ENCODE assay signal across 18 cellular contexts in the genomic region with DNA sequence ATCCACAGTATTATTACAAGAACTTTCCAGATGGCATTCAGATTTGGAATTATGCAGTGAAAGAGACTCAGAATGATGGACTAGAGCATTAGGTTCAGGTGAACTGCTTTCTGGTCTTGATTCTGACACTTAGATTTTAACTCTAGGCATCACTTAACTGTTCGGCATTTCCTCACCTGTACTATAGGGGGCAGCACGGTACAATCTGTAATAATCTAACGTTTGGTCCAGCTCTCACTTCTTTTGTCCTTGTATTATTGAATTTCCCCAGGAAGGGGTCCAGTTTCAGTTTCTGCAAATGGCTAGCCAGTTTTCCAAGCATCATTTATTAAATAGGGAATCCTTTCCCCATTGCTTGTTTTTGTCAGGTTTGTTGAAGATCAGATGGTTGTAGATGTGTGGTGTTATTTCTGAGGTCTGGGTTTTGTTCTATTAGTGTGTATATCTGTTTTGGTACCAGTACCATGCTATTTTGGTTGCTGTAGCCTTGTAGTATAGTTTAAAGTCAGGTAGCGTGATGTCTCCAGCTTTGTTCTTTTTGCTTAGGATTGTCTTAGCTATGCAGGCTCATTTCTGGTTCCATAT. TPM values are rescaled to one million over a fixed set of nuclear protein-coding genes. Genes with fewer than 3 reads are reported as not detected.
DNase-seq lines count a peak whose midpoint lies in the region; ATAC-seq and TF ChIP-seq lines count a peak whose summit lies in the region.
"Not testable (repeated sequence)": the region's sequence is repeated elsewhere in the genome, so short reads cannot be mapped to it uniquely, and the experiment has no call there.
"Had no signal": no experiment of that assay in that cellular context is flagged by ENCODE, and none has a peak within 500 bp of the region (broad histone marks: within the 10 kb centered on the region; RNA-seq: fewer than 3 reads in every experiment).

No MANE protein-coding gene starts in this region.

- not testable (repeated sequence) for H3K9me3 Mint-ChIP-seq in activated naive CD4-positive, alpha-beta T cell treated with anti-CD3 and anti-CD28 coated beads for 36 hours; neural crest cell

- DNase-seq in BE2C; neural crest cell (ENCODE audit: low read depth, low spot score): not testable (repeated sequence)
- DNase-seq in NCI-H2171 treated with DMSO at 0.1 percent for 48 hours (lab: John Stamatoyannopoulos, UW) (peak; percentile 2), RPMI8226 (peak; percentile 37), foreskin keratinocyte (peak in 1 of 2 donors; percentile 5)
- peak; percentile 11 for DNase-seq in activated naive CD4-positive, alpha-beta T cell treated with anti-CD3 and anti-CD28 coated beads for 36 hours

- intact Hi-C loops in activated naive CD4-positive, alpha-beta T cell treated with anti-CD3 and anti-CD28 coated beads for 36 hours (cut with micrococcal nuclease): loop anchor here (1.0 to 5.0 kb wide), 3 partner anchors 227 to 581 kb away; no protein-coding TSS in a partner anchor

- not testable (repeated sequence) for H3K4me1 ChIP-seq in BE2C, foreskin keratinocyte

- not testable (repeated sequence) for H3K27ac Mint-ChIP-seq in activated naive CD4-positive, alpha-beta T cell treated with anti-CD3 and anti-CD28 coated beads for 36 hours; neural crest cell (ENCODE audit: unreplicated experiment)

- H3K9me3 ChIP-seq in BE2C: not testable (repeated sequence)

- H3K36me3 Mint-ChIP-seq in activated naive CD4-positive, alpha-beta T cell treated with anti-CD3 and anti-CD28 coated beads for 36 hours (ENCODE audit: low read depth); neural crest cell (ENCODE audit: low read depth): not testable (repeated sequence)

- H3K27ac ChIP-seq in foreskin keratinocyte: not testable (repeated sequence)

- H3K4me3 Mint-ChIP-seq in activated naive CD4-positive, alpha-beta T cell treated with anti-CD3 and anti-CD28 coated beads for 36 hours; neural crest cell: not testable (repeated sequence)

- CTCF ChIA-PET in activated naive CD4-positive, alpha-beta T cell treated with anti-CD3 and anti-CD28 coated beads for 36 hours (lab: Charles Lee): interaction anchor here (0.6 to 1.4 kb wide), 3 partner anchors 9 to 1273 kb away, joined by 3 to 4 read pairs (median 3); partner anchors contain the start of gene KRTAP19-4

- peak; percentile 49 for ATAC-seq in foreskin keratinocyte

- not testable (repeated sequence) for H3K36me3 ChIP-seq in BE2C

- not testable (repeated sequence) for H3K4me1 Mint-ChIP-seq in activated naive CD4-positive, alpha-beta T cell treated with anti-CD3 and anti-CD28 coated beads for 36 hours (ENCODE audit: low read depth); neural crest cell

- H3K4me3 ChIP-seq in BE2C (ENCODE audit: low read depth, low read length): not testable (repeated sequence)

- not testable (repeated sequence) for H3K27me3 ChIP-seq in BE2C, foreskin keratinocyte

- TF ChIP-seq CTCF in BE2C (IDR thresholded peaks at IDR 0.05; ENCODE audit: low read depth, low read length): peak; percentile 30; the same call in 1 of the 2 replicates
- peak; percentile 47 for TF ChIP-seq CTCF in GM12873 (IDR thresholded peaks at IDR 0.05; ENCODE audit: insufficient read depth, low read depth, low read length, missing control alignments)
- TF ChIP-seq CTCF in LNCAP (IDR thresholded peaks at IDR 0.05): peak; percentile 73
- TF ChIP-seq CTCF in foreskin keratinocyte (conservative IDR thresholded peaks at IDR 0.05): peak; percentile 76
- TF ChIP-seq CTCF in neural crest cell (conservative IDR thresholded peaks at IDR 0.05): peak; percentile 58

- not testable (repeated sequence) for H3K27me3 Mint-ChIP-seq in activated naive CD4-positive, alpha-beta T cell treated with anti-CD3 and anti-CD28 coated beads for 36 hours (ENCODE audit: low read depth); neural crest cell (ENCODE audit: low read depth)

RNA-seq across cellular contexts. Expression of gene KRTAP19-5, which starts 3.8 kb away (rescaled TPM):
- polyA plus RNA-seq in BE2C (2012; ENCODE audit: insufficient read depth, insufficient read length, low read depth): not detected
- not detected for total RNA-seq in activated naive CD4-positive, alpha-beta T cell treated with anti-CD3 and anti-CD28 coated beads for 36 hours
- total RNA-seq in foreskin keratinocyte (not detected in 2 replicates), neural crest cell (not detected in 2 replicates)
- not detected in 2 replicates for polyA plus RNA-seq in foreskin keratinocyte
- total RNA-seq: gastroesophageal sphincter, IMR-90, left ventricle myocardium superior, right atrium auricular region, Right ventricle myocardium inferior, T-cell, vagina had no signal
- polyA plus RNA-seq: A549, esophagus, IMR-90 had no signal

RNA-seq across cellular contexts. Expression of gene KRTAP19-4, which starts 8.7 kb away (rescaled TPM):
- polyA plus RNA-seq in BE2C (2012; ENCODE audit: insufficient read depth, insufficient read length, low read depth): not detected
- not detected for total RNA-seq in activated naive CD4-positive, alpha-beta T cell treated with anti-CD3 and anti-CD28 coated beads for 36 hours
- total RNA-seq in foreskin keratinocyte (not detected in 2 replicates), neural crest cell (not detected in 2 replicates)
- polyA plus RNA-seq in foreskin keratinocyte: not detected in 2 replicates
- total RNA-seq: dorsolateral prefrontal cortex, gastroesophageal sphincter, IMR-90, left ventricle myocardium superior, right atrium auricular region, Right ventricle myocardium inferior, T-cell, vagina had no signal
- polyA plus RNA-seq: A549, esophagus, IMR-90 had no signal

RNA-seq across cellular contexts. Expression of gene KRTAP19-3, which starts 13.9 kb away (rescaled TPM):
- not detected for polyA plus RNA-seq in BE2C (2012; ENCODE audit: insufficient read depth, insufficient read length, low read depth)
- not detected for total RNA-seq in activated naive CD4-positive, alpha-beta T cell treated with anti-CD3 and anti-CD28 coated beads for 36 hours
- total RNA-seq in foreskin keratinocyte: not detected in 2 replicates
- not detected in 2 replicates for polyA plus RNA-seq in foreskin keratinocyte
- not detected in 2 replicates for total RNA-seq in neural crest cell
- total RNA-seq: dorsolateral prefrontal cortex, IMR-90, left ventricle myocardium superior, right atrium auricular region, Right ventricle myocardium inferior, T-cell, vagina had no signal
- polyA plus RNA-seq: A549, esophagus, IMR-90 had no signal

RNA-seq across cellular contexts. Expression of gene KRTAP19-2, which starts 18.5 kb away (rescaled TPM):
- polyA plus RNA-seq in BE2C (2012; ENCODE audit: insufficient read depth, insufficient read length, low read depth): not detected
- total RNA-seq in activated naive CD4-positive, alpha-beta T cell treated with anti-CD3 and anti-CD28 coated beads for 36 hours: not detected
- not detected in 2 replicates for total RNA-seq in foreskin keratinocyte
- not detected in 2 replicates for polyA plus RNA-seq in foreskin keratinocyte
- total RNA-seq in neural crest cell: not detected in 2 replicates
- total RNA-seq: dorsolateral prefrontal cortex, gastroesophageal sphincter, IMR-90, left ventricle myocardium superior, right atrium auricular region, Right ventricle myocardium inferior, T-cell, vagina had no signal
- polyA plus RNA-seq: A549, esophagus, IMR-90 had no signal

RNA-seq across cellular contexts. Expression of gene KRTAP19-1, which starts 25.5 kb away (rescaled TPM):
- polyA plus RNA-seq in BE2C (2012; ENCODE audit: insufficient read depth, insufficient read length, low read depth): 0.93 TPM
- not detected for total RNA-seq in activated naive CD4-positive, alpha-beta T cell treated with anti-CD3 and anti-CD28 coated beads for 36 hours
- total RNA-seq in foreskin keratinocyte (not detected in 2 replicates), neural crest cell (not detected in 2 replicates)
- not detected in 2 replicates for polyA plus RNA-seq in foreskin keratinocyte
- total RNA-seq: dorsolateral prefrontal cortex, gastroesophageal sphincter, IMR-90, left ventricle myocardium superior, right atrium auricular region, Right ventricle myocardium inferior, T-cell, vagina had no signal
- polyA plus RNA-seq: A549, esophagus, IMR-90 had no signal
